Comparison of ENCODE assay signal across 20 cellular contexts in genomic region chr17:12068946-12069345, GRCh38. TPM values are rescaled to one million over a fixed set of nuclear protein-coding genes. Genes with fewer than 3 reads are reported as not detected.
DNase-seq lines count a peak whose midpoint lies in the region; ATAC-seq and TF ChIP-seq lines count a peak whose summit lies in the region.
"Had no signal": no experiment of that assay in that cellular context is flagged by ENCODE, and none has a peak within 500 bp of the region (broad histone marks: within the 10 kb centered on the region; RNA-seq: fewer than 3 reads in every experiment).

No MANE protein-coding gene starts in this region.

- no peaks in the 10 kb centered on the region for H4K20me1 ChIP-seq in H9 (ENCODE audit: control insufficient read depth, insufficient read depth, insufficient read length)

- H3K27ac Mint-ChIP-seq in H9: no peak overlapping the region
- H3K27ac Mint-ChIP-seq: HFFc6 had no signal

- H3K9me3 Mint-ChIP-seq in H9: no peaks in the 10 kb centered on the region
- H3K9me3 Mint-ChIP-seq: HFFc6 had no signal

- H3K27me3 Mint-ChIP-seq in H9 (ENCODE audit: low read depth): no peaks in the 10 kb centered on the region

- no peak overlapping the region for H2AK5ac ChIP-seq in H9 (ENCODE audit: insufficient read length, low read length)

- no peak overlapping the region for H3K4ac ChIP-seq in H9 (ENCODE audit: low read depth, low read length)

- H3K36me3 Mint-ChIP-seq in H9 (ENCODE audit: insufficient read depth in 1 of 3, low read depth in 3 of 3): peaks cover 10 to 20% (median 10%) of the 10 kb centered on the region in 3 experiments; a peak in 5 of 7 replicates

- no peak overlapping the region for H4K5ac ChIP-seq in H9 (ENCODE audit: insufficient read length, low read depth, low read length)

- H3K79me2 ChIP-seq in H9 (ENCODE audit: insufficient read depth, low read length): no peaks in the 10 kb centered on the region

- H4K8ac ChIP-seq in H9 (replicated peaks; ENCODE audit: insufficient read length, low read depth, low read length): no peak overlapping the region

- H3K4me3 ChIP-seq in mesodermal cell (ENCODE audit: extremely low read depth, insufficient read depth, low read length, poor library complexity, severe bottlenecking): no peak overlapping the region
- H3K4me3 ChIP-seq: A549, Peyer's patch had no signal

- ATAC-seq in esophagus mucosa: no peak
- ATAC-seq: A549 had no signal

- no peak overlapping the region for H3K14ac ChIP-seq in H9 (ENCODE audit: insufficient read depth, low read length)

- peak overlapping the region; percentile 69 for H3K27ac ChIP-seq in caudate nucleus (ENCODE audit: low read depth, low read length)
- peak overlapping the region; percentile 50 for H3K27ac ChIP-seq in mesodermal cell (ENCODE audit: low read depth, low read length, severe bottlenecking)
- peak overlapping the region; percentile 92 for H3K27ac ChIP-seq in temporal lobe (ENCODE audit: low read depth, low read length)
- H3K27ac ChIP-seq in H9 (ENCODE audit: insufficient read length, low read depth, low read length): no peak overlapping the region
- H3K27ac ChIP-seq: A549, Peyer's patch had no signal

- no peak overlapping the region for H3K4me2 ChIP-seq in H9 (ENCODE audit: insufficient read depth, insufficient read length, low read length)
- H3K4me2 ChIP-seq: A549 had no signal

- H3K18ac ChIP-seq in H9 (ENCODE audit: insufficient read length, low read depth, low read length): no peak overlapping the region

- H3K56ac ChIP-seq in H9 (ENCODE audit: insufficient read length, low read depth, low read length): no peak overlapping the region

- H3K79me1 ChIP-seq in H9 (ENCODE audit: insufficient read depth, low read depth, low read length, poor library complexity, severe bottlenecking): no peaks in the 10 kb centered on the region

- H3K4me1 Mint-ChIP-seq in H9: no peaks in the 10 kb centered on the region

- H2BK5ac ChIP-seq in H9 (ENCODE audit: insufficient read length, low read length): no peak overlapping the region

- H2AFZ ChIP-seq in H9 (ENCODE audit: low read length): no peak overlapping the region

- no peak overlapping the region for H2BK120ac ChIP-seq in H9 (ENCODE audit: low read depth, low read length, poor library complexity, severe bottlenecking)

- DNase-seq in M059J (ENCODE audit: low read depth) (peak; percentile 51), caudate nucleus (lab: John Stamatoyannopoulos, UW) (no peak), H9 (no peak), NCI-H446 treated with DMSO at 0.1 percent for 48 hours (lab: John Stamatoyannopoulos, UW) (no peak)
- DNase-seq: BE2C, DMS79, H7, HFFc6, KBM-7, NCI-H1092 treated with DMSO at 0.1 percent for 48 hours, NCI-H146, NCI-H2029, NCI-H226, NCI-H524, NCI-H82, Peyer's patch had no signal

- no peak overlapping the region for H3K9ac ChIP-seq in H9 (ENCODE audit: extremely low read depth, insufficient read length, low read length)

- no peak overlapping the region for H3K23ac ChIP-seq in H9 (ENCODE audit: insufficient read length, low read depth, low read length)

- no peaks in the 10 kb centered on the region for H3K23me2 ChIP-seq in H9 (ENCODE audit: insufficient read length, low read depth, low read length, poor library complexity, severe bottlenecking)

- H2BK12ac ChIP-seq in H9 (ENCODE audit: insufficient read length, low read depth, low read length): no peak overlapping the region

- no peaks in the 10 kb centered on the region for H3K27me3 ChIP-seq in H9 (ENCODE audit: insufficient read depth, low read length)
- H3K27me3 ChIP-seq: BE2C, Peyer's patch had no signal

- no peak for TF ChIP-seq CTCF in H9 (conservative IDR thresholded peaks at IDR 0.05)

- H3T11ph ChIP-seq in H9 (ENCODE audit: low read length): no peak overlapping the region

- peaks cover 15% of the 10 kb centered on the region for H3K36me3 ChIP-seq in mesodermal cell (ENCODE audit: control insufficient read depth, insufficient read depth, low read length)
- H3K36me3 ChIP-seq: BE2C, Peyer's patch had no signal

- H4K91ac ChIP-seq in H9 (ENCODE audit: insufficient read length, low read depth, low read length): no peak overlapping the region

- no peak overlapping the region for H2BK15ac ChIP-seq in H9 (ENCODE audit: low read depth, low read length)

- H3K4me1 ChIP-seq in mesodermal cell (ENCODE audit: control insufficient read depth, insufficient read depth, low read length, poor library complexity, severe bottlenecking) (peaks cover 5% of the 10 kb centered on the region), H9 (ENCODE audit: insufficient read depth, low read length) (no peaks in the 10 kb centered on the region; the same call in 1 of the 2 replicates)
- H3K4me1 ChIP-seq: BE2C, Peyer's patch had no signal

- H2BK20ac ChIP-seq in H9 (ENCODE audit: low read depth, low read length, poor library complexity, severe bottlenecking): no peak overlapping the region

- H3K9me3 ChIP-seq in mesodermal cell (ENCODE audit: control insufficient read depth, low read length): no peaks in the 10 kb centered on the region
- H3K9me3 ChIP-seq in H9 (ENCODE audit: control insufficient read depth, low read depth, low read length): no peaks in the 10 kb centered on the region
- H3K9me3 ChIP-seq: A549, BE2C, Peyer's patch had no signal

- H3K4me3 Mint-ChIP-seq in H9: no peak overlapping the region
- H3K4me3 Mint-ChIP-seq: HFFc6 had no signal

RNA-seq across cellular contexts. Expression of gene MAP2K4, which starts 48.3 kb away (rescaled TPM):
- 27.0 and 31.5 TPM in 2 replicates for total RNA-seq in M059J (2014; rRNA removed; shearing (Covaris generic))
- 37.7 TPM for polyA plus RNA-seq in mesodermal cell (2013, experiment 1 of 2)
- 43.5 TPM for polyA plus RNA-seq in mesodermal cell (2013, experiment 2 of 2)
- total RNA-seq in temporal lobe: 58.8 TPM
- 29.7 TPM for total RNA-seq in esophagus mucosa
- total RNA-seq in H9 (2021): 46.1 and 47.5 TPM in 2 replicates
